Comparison of ENCODE assay signal across 16 cellular contexts in the genomic region with DNA sequence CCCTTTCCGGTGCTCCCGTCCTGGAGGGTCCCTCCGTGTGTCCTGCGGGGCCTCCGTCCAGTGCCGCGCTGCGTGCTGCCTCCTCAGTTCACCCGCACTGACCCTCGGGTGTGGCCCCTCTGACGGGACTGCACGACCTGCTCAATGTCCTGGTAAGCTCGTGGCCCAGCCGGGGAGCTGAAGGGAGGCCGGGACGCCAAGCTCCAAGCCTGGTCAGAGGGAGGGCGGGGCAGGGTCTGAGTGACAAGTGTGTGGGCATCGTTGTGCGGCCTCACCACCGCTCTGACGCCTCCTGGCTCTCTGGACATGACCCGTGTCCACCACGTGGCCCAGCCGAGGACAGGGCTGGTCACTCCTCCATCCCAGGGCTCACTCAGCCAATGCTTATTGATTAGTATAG. TPM values are rescaled to one million over a fixed set of nuclear protein-coding genes. Genes with fewer than 3 reads are reported as not detected.
DNase-seq lines count a peak whose midpoint lies in the region; ATAC-seq and TF ChIP-seq lines count a peak whose summit lies in the region.
"Had no signal": no experiment of that assay in that cellular context is flagged by ENCODE, and none has a peak within 500 bp of the region (broad histone marks: within the 10 kb centered on the region; RNA-seq: fewer than 3 reads in every experiment).

No MANE protein-coding gene starts in this region.

- no peaks in the 10 kb centered on the region for H3K27me3 Mint-ChIP-seq in stimulated activated naive CD8-positive, alpha-beta T cell treated with anti-CD3 and anti-CD28 coated beads, Interleukin-15, amount 100 ng/mL, for 72 hours
- H3K27me3 Mint-ChIP-seq in progenitor cell of endocrine pancreas, result no peaks in the 10 kb centered on the region

- H3K36me3 ChIP-seq in right lobe of liver, result peaks cover 0 to 4% (median 0%) of the 10 kb centered on the region in 4 donors
- no peaks in the 10 kb centered on the region for H3K36me3 ChIP-seq in aorta (ENCODE audit: control insufficient read depth in 1 of 2, insufficient read depth in 2 of 2, low read length in 1 of 2)

- H3K36me3 Mint-ChIP-seq in progenitor cell of endocrine pancreas (ENCODE audit: insufficient read depth), result peaks cover 12% of the 10 kb centered on the region
- H3K36me3 Mint-ChIP-seq: CD4-positive, alpha-beta memory T cell had no signal

- TF ChIP-seq CTCF in right lobe of liver (IDR thresholded peaks at IDR 0.05) (no peak), progenitor cell of endocrine pancreas (IDR thresholded peaks at IDR 0.05; ENCODE audit: unreplicated experiment) (no peak)

- no peaks in the 10 kb centered on the region for H3K9me3 Mint-ChIP-seq in stimulated activated naive CD8-positive, alpha-beta T cell treated with anti-CD3 and anti-CD28 coated beads, Interleukin-15, amount 100 ng/mL, for 72 hours
- H3K9me3 Mint-ChIP-seq in progenitor cell of endocrine pancreas (ENCODE audit: low read depth), result no peaks in the 10 kb centered on the region
- H3K9me3 Mint-ChIP-seq: H9 had no signal

- no peak overlapping the region for H3K4me3 Mint-ChIP-seq in stimulated activated naive CD8-positive, alpha-beta T cell treated with anti-CD3 and anti-CD28 coated beads, Interleukin-15, amount 100 ng/mL, for 72 hours
- H3K4me3 Mint-ChIP-seq in progenitor cell of endocrine pancreas (ENCODE audit: low read depth), result no peak overlapping the region
- H3K4me3 Mint-ChIP-seq: CD14-positive monocyte; CD4-positive, alpha-beta memory T cell; H9 had no signal

- no peaks in the 10 kb centered on the region for H3K4me1 Mint-ChIP-seq in stimulated activated naive CD8-positive, alpha-beta T cell treated with anti-CD3 and anti-CD28 coated beads, Interleukin-15, amount 100 ng/mL, for 72 hours
- peaks cover 15% of the 10 kb centered on the region for H3K4me1 Mint-ChIP-seq in progenitor cell of endocrine pancreas (ENCODE audit: low read depth)

- DNase-seq in stimulated activated naive CD8-positive, alpha-beta T cell treated with anti-CD3 and anti-CD28 coated beads, Interleukin-15, amount 100 ng/mL, for 72 hours, result no peak
- no peak for DNase-seq in stimulated activated naive CD8-positive, alpha-beta T cell treated with anti-CD3 and anti-CD28 coated beads, Interleukin-15, Interleukin-2, amounts not matched to agents 100 U/mL and 50 U/mL, for 24 hours
- DNase-seq in right lobe of liver, result peak; percentile 78 to 94 (median 87)
- DNase-seq in aorta, result peak in 1 of 2 donors; percentile 76
- no peak for DNase-seq in NOMO-1 treated with DMSO at 0.1 percent for 48 hours (lab: John Stamatoyannopoulos, UW; ENCODE audit: unreplicated experiment)
- DNase-seq in progenitor cell of endocrine pancreas (ENCODE audit: low spot score, unreplicated experiment), result no peak
- no peak for DNase-seq in NCI-H2081 treated with DMSO at 0.1 percent for 48 hours (lab: John Stamatoyannopoulos, UW)
- DNase-seq: 8988T, DMS153, DMS79, GDM1, H9 had no signal

- peaks cover 0 to 53% (median 15%) of the 10 kb centered on the region in 4 donors for H3K4me1 ChIP-seq in right lobe of liver
- H3K4me1 ChIP-seq in aorta (ENCODE audit: control insufficient read depth in 1 of 2, insufficient read depth in 2 of 2, low read length in 2 of 2), result no peaks in the 10 kb centered on the region

- no peak overlapping the region for H3K4me3 ChIP-seq in right lobe of liver
- H3K4me3 ChIP-seq in aorta (ENCODE audit: low read length in 2 of 2), result no peak overlapping the region
- H3K4me3 ChIP-seq: BLaER1 had no signal

- intact Hi-C loops in right lobe of liver (cut with DNase I), result no loop called here
- intact Hi-C loops in aorta (cut with DNase I), result no loop called here

- H3K27me3 ChIP-seq in layer of hippocampus (ENCODE audit: control insufficient read depth, insufficient read depth, low read length) (no peaks in the 10 kb centered on the region), right lobe of liver (no peaks in the 10 kb centered on the region), aorta (ENCODE audit: control insufficient read depth in 1 of 2, insufficient read depth in 2 of 2, low read length in 1 of 2) (no peaks in the 10 kb centered on the region)

- H3K27ac ChIP-seq in layer of hippocampus (ENCODE audit: low read depth, low read length) (peak overlapping the region; percentile 38), right lobe of liver (peak overlapping the region in 2 of 3 donors; percentile 83 to 89), aorta (ENCODE audit: low read depth in 1 of 2, low read length in 2 of 2) (no peak overlapping the region)
- H3K27ac ChIP-seq: BLaER1 had no signal

- peak; percentile 31 for ATAC-seq in stimulated activated naive CD8-positive, alpha-beta T cell treated with anti-CD3 and anti-CD28 coated beads, Interleukin-15, amount 100 ng/mL, for 72 hours
- ATAC-seq in stimulated activated naive CD8-positive, alpha-beta T cell treated with anti-CD3 and anti-CD28 coated beads, Interleukin-15, Interleukin-2, amounts not matched to agents 100 U/mL and 50 U/mL, for 24 hours, result no peak
- ATAC-seq in right lobe of liver (peak; percentile 65 to 82 (median 76)), aorta (ENCODE audit: low FRiP score) (peak; percentile 20)

- WGBS in right lobe of liver (ENCODE audit: insufficient coverage, low coverage, low lambda C conversion rate, missing lambda C conversion rate), result no CpG with 5 or more reads among the region's 24 CpGs
- WGBS in aorta, 2 donors, result 88 to 89% methylated on average over 24 of the region's 24 CpGs

- no peak for TF ChIP-seq POLR2A in right lobe of liver (IDR thresholded peaks at IDR 0.05)

- H3K27ac Mint-ChIP-seq in stimulated activated naive CD8-positive, alpha-beta T cell treated with anti-CD3 and anti-CD28 coated beads, Interleukin-15, amount 100 ng/mL, for 72 hours, result no peak overlapping the region
- H3K27ac Mint-ChIP-seq in progenitor cell of endocrine pancreas, result no peak overlapping the region
- H3K27ac Mint-ChIP-seq: CD4-positive, alpha-beta memory T cell had no signal

- H3K9me3 ChIP-seq in right lobe of liver, result no peaks in the 10 kb centered on the region
- no peaks in the 10 kb centered on the region for H3K9me3 ChIP-seq in aorta (ENCODE audit: control insufficient read depth, low read length)

RNA-seq across cellular contexts. Expression of gene FAM20C, which starts 25.9 kb away (rescaled TPM):
- total RNA-seq in right lobe of liver (10 to 100 TPM; 32.1 to 73.8 (median 57.3) TPM), aorta (100 to 1,000 TPM in 1 of 2 donors, 10 to 100 TPM in 1; 88.3 to 104 TPM), progenitor cell of endocrine pancreas (32.9 and 33.3 TPM in 2 replicates)
- polyA plus RNA-seq in aorta, result 10 to 100 TPM; 11.3 to 26.6 TPM
- polyA plus RNA-seq: CD4-positive, alpha-beta memory T cell had no signal

Comparison
In these comparisons a context has a peak if more than half of its experiments do, and no peak if none do; other contexts are left out.
1. DNase-seq: peak in right lobe of liver (3 of 3); none in stimulated activated naive CD8-positive, alpha-beta T cell treated with anti-CD3 and anti-CD28 coated beads, Interleukin-15, amount 100 ng/mL, for 72 hours (0 of 2), stimulated activated naive CD8-positive, alpha-beta T cell treated with anti-CD3 and anti-CD28 coated beads, Interleukin-15, Interleukin-2, amounts not matched to agents 100 U/mL and 50 U/mL, for 24 hours (single experiment), NOMO-1 treated with DMSO at 0.1 percent for 48 hours (single experiment), progenitor cell of endocrine pancreas (single experiment) and NCI-H2081 treated with DMSO at 0.1 percent for 48 hours (single experiment).
2. H3K27ac ChIP-seq: peak in layer of hippocampus (single experiment) and right lobe of liver (2 of 3); none in aorta (0 of 2).